Comparison of ENCODE assay signal across 14 cellular contexts in the genomic region with DNA sequence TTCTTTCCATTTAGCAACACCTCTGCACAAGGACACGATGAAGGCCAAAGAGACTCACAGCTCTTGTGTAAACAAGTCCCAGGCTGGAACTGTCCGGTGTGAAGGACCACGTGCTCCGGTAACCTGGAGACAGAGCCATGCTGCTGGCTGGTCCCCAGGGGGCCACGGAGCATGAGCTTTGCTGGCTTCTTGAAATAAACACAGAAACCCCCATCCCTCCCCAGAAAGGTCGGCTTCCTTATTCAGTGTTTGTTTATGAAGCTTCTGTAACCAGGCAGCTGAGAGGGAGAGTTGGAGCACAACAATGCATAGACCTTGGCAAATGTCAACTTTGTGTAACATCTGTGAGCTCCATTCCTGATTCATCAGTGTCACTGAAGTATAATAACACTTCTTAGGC.
DNase-seq lines count a peak whose midpoint lies in the region; ATAC-seq, FAIRE-seq and TF ChIP-seq lines count a peak whose summit lies in the region.
"Had no signal": no experiment of that assay in that cellular context is flagged by ENCODE, and none has a peak within 500 bp of the region (broad histone marks: within the 10 kb centered on the region; RNA-seq: fewer than 3 reads in every experiment).

No MANE protein-coding gene starts in this region.

- H3K27ac ChIP-seq in adrenal gland (no peak overlapping the region), kidney (ENCODE audit: low read depth in 2 of 2, low read length in 2 of 2) (peak overlapping the region; percentile 23 to 36), thyroid gland (no peak overlapping the region), breast epithelium (no peak overlapping the region), coronary artery (no peak overlapping the region)
- H3K27ac ChIP-seq: prostate gland, transverse colon had no signal

- TF ChIP-seq POLR2A in adrenal gland (IDR thresholded peaks at IDR 0.05) (no peak), thyroid gland (IDR thresholded peaks at IDR 0.05) (no peak), breast epithelium (IDR thresholded peaks at IDR 0.05) (no peak)

- TF ChIP-seq CTCF in adrenal gland (IDR thresholded peaks at IDR 0.05) (no peak), kidney (IDR thresholded peaks at IDR 0.05; ENCODE audit: borderline replicate concordance, extremely low read depth, insufficient read depth) (no peak), thyroid gland (IDR thresholded peaks at IDR 0.05) (no peak), breast epithelium (IDR thresholded peaks at IDR 0.05) (no peak), coronary artery (IDR thresholded peaks at IDR 0.05) (no peak)

- H3K27me3 ChIP-seq in adrenal gland (no peaks in the 10 kb centered on the region), thyroid gland (no peaks in the 10 kb centered on the region), breast epithelium (peaks cover 0 to 6% of the 10 kb centered on the region in 2 donors)
- H3K27me3 ChIP-seq: transverse colon had no signal

- no peaks in the 10 kb centered on the region for H3K9me3 ChIP-seq in adrenal gland (replicated peaks in 1 of 3)
- no peaks in the 10 kb centered on the region for H3K9me3 ChIP-seq in kidney (ENCODE audit: control insufficient read depth in 1 of 2, low read length in 2 of 2)
- H3K9me3 ChIP-seq in thyroid gland, result no peaks in the 10 kb centered on the region
- H3K9me3 ChIP-seq in breast epithelium, result no peaks in the 10 kb centered on the region
- H3K9me3 ChIP-seq: prostate gland, transverse colon had no signal

- intact Hi-C loops in Right ventricle myocardium inferior (cut with DNase I) (no loop called here), cardiac septum (cut with DNase I) (no loop called here), adrenal gland (cut with DNase I) (no loop called here), kidney (cut with DNase I) (no loop called here), thyroid gland (cut with DNase I) (no loop called here), breast epithelium (cut with DNase I; ENCODE audit: low total_unique reads) (no loop called here)

- WGBS in adrenal gland, 4 donors, result 41 to 48% (median 46%) methylated on average over 3 to 6 of the region's 6 CpGs; no CpG with 5 or more reads in 1 of the 4 donors
- WGBS in thyroid gland, 2 donors, result 23% methylated on average over 5 of the region's 6 CpGs; no CpG with 5 or more reads in 1 of the 2 donors

- no peak for DNase-seq in Right ventricle myocardium inferior (ENCODE audit: missing footprints)
- DNase-seq in cardiac septum (ENCODE audit: low spot score), result no peak
- peak in 5 of 7 donors; percentile 27 to 47 (median 33) for DNase-seq in adrenal gland
- peak; percentile 83 for DNase-seq in kidney
- DNase-seq in thyroid gland, result peak; percentile 45 to 60
- no peak for DNase-seq in HPDE6-E6E7 (ENCODE audit: extremely low spot score)
- DNase-seq in breast epithelium (ENCODE audit: low spot score in 2 of 2), result no peak
- no peak for DNase-seq in coronary artery (ENCODE audit: low spot score)
- DNase-seq: activated CD4-positive, alpha-beta T cell treated with anti-CD3 and anti-CD28 coated beads, Interleukin-2, amount 50 U/mL, for 1 hour; HFFc6; NCI-H1092; stimulated activated CD8-positive, alpha-beta memory T cell treated with anti-CD3 and anti-CD28 coated beads, Interleukin-4, amount 100 ng/mL, for 48 hours; transverse colon had no signal

- no peak overlapping the region for H3K9ac ChIP-seq in kidney (ENCODE audit: low read length in 2 of 2)

- H3K36me3 ChIP-seq in adrenal gland (replicated peaks in 1 of 2), result no peaks in the 10 kb centered on the region
- peaks cover 0 to 5% of the 10 kb centered on the region in 2 donors for H3K36me3 ChIP-seq in kidney (ENCODE audit: control insufficient read depth in 1 of 2, insufficient read depth in 2 of 2, low read length in 2 of 2)
- H3K36me3 ChIP-seq in thyroid gland, result no peaks in the 10 kb centered on the region
- no peaks in the 10 kb centered on the region for H3K36me3 ChIP-seq in breast epithelium
- H3K36me3 ChIP-seq: prostate gland, transverse colon had no signal

- no peak for FAIRE-seq in kidney (lab: Jason Lieb, UNC)

- no peak overlapping the region for H3K4me3 ChIP-seq in adrenal gland
- H3K4me3 ChIP-seq in kidney (ENCODE audit: low read length in 2 of 2), result no peak overlapping the region
- no peak overlapping the region for H3K4me3 ChIP-seq in thyroid gland (replicated peaks in 1 of 3)
- no peak overlapping the region for H3K4me3 ChIP-seq in breast epithelium
- no peak overlapping the region for H3K4me3 ChIP-seq in coronary artery
- H3K4me3 ChIP-seq: prostate gland, transverse colon had no signal

- H3K4me1 ChIP-seq in adrenal gland (replicated peaks in 1 of 2) (no peaks in the 10 kb centered on the region), kidney (ENCODE audit: control insufficient read depth in 1 of 2, insufficient read depth in 1 of 2, low read depth in 1 of 2, low read length in 2 of 2) (peaks cover 0 to 2% of the 10 kb centered on the region in 2 donors), thyroid gland (no peaks in the 10 kb centered on the region), breast epithelium (no peaks in the 10 kb centered on the region)
- H3K4me1 ChIP-seq: prostate gland had no signal

- ATAC-seq in Right ventricle myocardium inferior, result peak; percentile 80

Comparison
In these comparisons a context has a peak if more than half of its experiments do, and no peak if none do; other contexts are left out.
1. DNase-seq: peak in adrenal gland (5 of 7), kidney (single experiment) and thyroid gland (2 of 2); none in Right ventricle myocardium inferior (single experiment), cardiac septum (single experiment), HPDE6-E6E7 (single experiment), breast epithelium (0 of 2) and coronary artery (single experiment).
2. H3K27ac ChIP-seq: peak in kidney (2 of 2); none in adrenal gland (0 of 5), thyroid gland (0 of 3), breast epithelium (0 of 2) and coronary artery (0 of 2).